Comparison of ENCODE assay signal across 8 cellular contexts in genomic region chr20:41618807-41619294, GRCh38. TPM values are rescaled to one million over a fixed set of nuclear protein-coding genes. Genes with fewer than 3 reads are reported as not detected.
DNase-seq lines count a peak whose midpoint lies in the region; ATAC-seq, FAIRE-seq and TF ChIP-seq lines count a peak whose summit lies in the region.

No MANE protein-coding gene starts in this region.

- no peak for DNase-seq in Caco-2
- DNase-seq in HuH-7.5 (ENCODE audit: low spot score), result peak; percentile 28
- peak; percentile 25 for DNase-seq in small intestine
- no peak for DNase-seq in GM13977 (ENCODE audit: low spot score)
- no peak for DNase-seq in SKM-1 treated with dmso at 0.1 percent for 144 hours (lab: John Stamatoyannopoulos, UW; ENCODE audit: unreplicated experiment)

- H3K36me3 ChIP-seq in Caco-2 (ENCODE audit: control insufficient read depth, insufficient read depth, low read length), result no peaks in the 10 kb centered on the region
- H3K36me3 ChIP-seq in iPS-20b (ENCODE audit: insufficient read depth, low read depth, low read length), result no peaks in the 10 kb centered on the region
- H3K36me3 ChIP-seq in small intestine (ENCODE audit: control insufficient read depth in 2 of 2, insufficient read depth in 2 of 2, low read length in 2 of 2), result no peaks in the 10 kb centered on the region

- H3K4me1 Mint-ChIP-seq in Caco-2 (ENCODE audit: low read depth, unreplicated experiment), result peaks cover 42% of the 10 kb centered on the region
- H3K4me1 Mint-ChIP-seq in activated naive CD8-positive, alpha-beta T cell (ENCODE audit: low read depth), result peaks cover 39% of the 10 kb centered on the region

- BruUV-seq in Caco-2 (replicated peaks; lab: Mats Ljungman, UMichigan), result TSS peak; percentile 61

- intact Hi-C loops in Caco-2 (cut with micrococcal nuclease; ENCODE audit: unreplicated experiment), result loop anchor here (1.0 to 2.0 kb wide), 4 partner anchors 31 to 278 kb away; partner anchors contain the start of gene LPIN3

- H3K9me3 Mint-ChIP-seq in Caco-2 (ENCODE audit: unreplicated experiment), result no peaks in the 10 kb centered on the region
- no peaks in the 10 kb centered on the region for H3K9me3 Mint-ChIP-seq in activated naive CD8-positive, alpha-beta T cell (ENCODE audit: low read depth)

- H3K27me3 Mint-ChIP-seq in Caco-2 (ENCODE audit: insufficient read depth, unreplicated experiment), result no peaks in the 10 kb centered on the region
- H3K27me3 Mint-ChIP-seq in activated naive CD8-positive, alpha-beta T cell, result no peaks in the 10 kb centered on the region

- TF ChIP-seq CTCF in Caco-2 (IDR thresholded peaks at IDR 0.05; ENCODE audit: insufficient read depth in 1 of 2, low read depth in 1 of 2, low read length in 1 of 2, severe bottlenecking in 1 of 2, unreplicated experiment in 1 of 2) (no peak), GM13977 (IDR thresholded peaks at IDR 0.05; ENCODE audit: extremely low read depth, insufficient read depth, missing control alignments) (no peak)

- no peaks in the 10 kb centered on the region for H3K9me3 ChIP-seq in Caco-2
- no peaks in the 10 kb centered on the region for H3K9me3 ChIP-seq in iPS-20b (ENCODE audit: insufficient read depth, low read depth, low read length)
- no peaks in the 10 kb centered on the region for H3K9me3 ChIP-seq in small intestine (ENCODE audit: control insufficient read depth, low read depth)

- POLR2A ChIA-PET in Caco-2 (lab: Charles Lee), result interaction anchor here (0.6 to 1.1 kb wide), 4 partner anchors 25 to 406 kb away, joined by 3 to 11 read pairs (median 4); no protein-coding TSS in a partner anchor

- ATAC-seq in GM21529 (IDR thresholded peaks at IDR 0.05; ENCODE audit: unreplicated experiment), result no peak

- CTCF ChIA-PET in Caco-2 (lab: Charles Lee), result interaction anchor here (0.8 to 4.1 kb wide), 11 partner anchors 15 to 279 kb away, joined by 3 to 29 read pairs (median 4); partner anchors contain the start of gene LPIN3

- H3K9ac ChIP-seq in iPS-20b (ENCODE audit: low read depth, low read length), result peak overlapping the region; percentile 68; the same call in 1 of the 2 replicates

- in situ Hi-C loops in GM13977 (cut with MboI; ENCODE audit: low pct_unique_long_range_greater_than_20kb, low sequenced_read_pairs, unreplicated experiment), result no loop called here

- WGBS in small intestine, 3 donors, result 6 to 10% (median 6%) methylated on average over 18 to 30 of the region's 30 CpGs

- H3K27ac Mint-ChIP-seq in Caco-2 (ENCODE audit: unreplicated experiment), result no peak overlapping the region
- H3K27ac Mint-ChIP-seq in activated naive CD8-positive, alpha-beta T cell, result peak overlapping the region; percentile 12

- peak overlapping the region; percentile 86 for H3K4me3 Mint-ChIP-seq in Caco-2 (ENCODE audit: unreplicated experiment)
- H3K4me3 Mint-ChIP-seq in activated naive CD8-positive, alpha-beta T cell, result peak overlapping the region; percentile 81

- no peak for FAIRE-seq in small intestine (lab: Jason Lieb, UNC)

- peak overlapping the region; percentile 67 for H3K4me3 ChIP-seq in Caco-2 (ENCODE audit: low read depth, low read length)
- peak overlapping the region; percentile 71 for H3K4me3 ChIP-seq in iPS-20b (ENCODE audit: low read length)
- H3K4me3 ChIP-seq in small intestine (ENCODE audit: low read depth in 1 of 2, low read length in 2 of 2), result peak overlapping the region; percentile 95 to 99

- no peak overlapping the region for H3K27ac ChIP-seq in iPS-20b (ENCODE audit: low read length)
- peak overlapping the region in 1 of 2 donors; percentile 42 for H3K27ac ChIP-seq in small intestine (ENCODE audit: low read depth in 1 of 2, low read length in 1 of 2)

- peaks cover 10% of the 10 kb centered on the region for H3K36me3 Mint-ChIP-seq in Caco-2 (ENCODE audit: insufficient read depth, unreplicated experiment)
- no peaks in the 10 kb centered on the region for H3K36me3 Mint-ChIP-seq in activated naive CD8-positive, alpha-beta T cell

- no peaks in the 10 kb centered on the region for H3K27me3 ChIP-seq in Caco-2 (replicated peaks; ENCODE audit: control insufficient read depth, insufficient read depth, low read length)
- no peaks in the 10 kb centered on the region; the same call in 1 of the 2 replicates for H3K27me3 ChIP-seq in iPS-20b (ENCODE audit: insufficient read depth, low read length)
- no peaks in the 10 kb centered on the region for H3K27me3 ChIP-seq in small intestine (ENCODE audit: control insufficient read depth in 2 of 2, insufficient read depth in 2 of 2, low read length in 2 of 2)

- H3K4me1 ChIP-seq in Caco-2 (peaks cover 26% of the 10 kb centered on the region), iPS-20b (ENCODE audit: insufficient read depth, low read length) (peaks cover 38% of the 10 kb centered on the region), small intestine (ENCODE audit: control insufficient read depth in 2 of 2, insufficient read depth in 1 of 2, low read depth in 1 of 2, low read length in 1 of 2) (peaks cover 0 to 4% of the 10 kb centered on the region in 2 donors)

RNA-seq across cellular contexts. Expression of gene CHD6, which starts 0.7 kb away (rescaled TPM):
- 80.5 and 88.1 TPM in 2 replicates for total RNA-seq in Caco-2 (2022)
- polyA plus RNA-seq in small intestine, result 10 to 100 TPM in 2 of 3 donors, 1 to 10 TPM in 1; 5.3 to 46.7 (median 11.6) TPM

Comparison
In these comparisons a context has a peak if more than half of its experiments do, and no peak if none do; other contexts are left out.
1. DNase-seq: peak in HuH-7.5 (single experiment) and small intestine (single experiment); none in Caco-2 (0 of 2), GM13977 (single experiment) and SKM-1 treated with dmso at 0.1 percent for 144 hours (single experiment).
2. Peak in every context shown above with its lines, with median percentiles within 50 percentile points of each other: H3K4me3 ChIP-seq.